8 cellular contexts compared by ENCODE assay signal in the genomic region with DNA sequence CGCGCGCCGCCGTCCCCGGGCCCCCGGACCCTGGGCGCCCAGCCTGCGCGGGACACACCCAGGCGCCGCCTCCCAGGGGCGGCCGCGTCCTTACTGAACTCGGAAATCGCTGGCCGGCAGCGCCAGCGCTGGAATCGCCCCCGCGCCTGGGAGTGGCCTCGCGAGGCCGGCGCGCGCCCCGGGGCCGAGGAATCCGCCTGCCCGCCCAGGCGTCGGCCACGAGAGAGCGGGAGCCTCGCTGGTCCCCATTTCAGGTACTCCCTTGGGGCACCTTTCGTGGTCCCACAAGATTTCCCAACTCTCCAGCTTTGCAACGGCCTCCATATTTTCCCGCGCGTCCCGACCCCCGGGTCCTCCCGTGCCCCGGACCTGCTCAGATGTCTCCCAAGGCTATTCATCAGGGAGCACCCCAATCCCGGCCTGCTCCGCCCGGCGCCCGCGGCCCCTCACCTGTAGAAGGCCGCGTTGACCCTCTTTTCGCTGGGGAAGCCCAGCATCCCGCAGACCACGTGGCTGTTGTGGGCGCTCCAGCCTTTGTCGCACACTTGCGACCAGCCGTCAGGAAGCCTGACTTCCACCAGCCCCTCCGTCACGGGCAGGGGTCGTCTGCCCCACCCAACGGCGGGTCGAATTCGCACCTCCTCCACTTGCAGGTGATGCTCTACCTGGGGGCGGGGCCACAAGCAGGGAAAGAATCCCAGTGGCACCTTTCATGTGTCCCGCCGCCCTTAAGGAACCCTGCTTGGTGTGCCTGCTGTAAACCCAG. TPM values are rescaled to one million over a fixed set of nuclear protein-coding genes. Genes with fewer than 3 reads are reported as not detected.
DNase-seq lines count a peak whose midpoint lies in the region; ATAC-seq and TF ChIP-seq lines count a peak whose summit lies in the region.

No MANE protein-coding gene starts in this region.

- peak overlapping the region; percentile 27; the same call in 1 of the 2 replicates for H3K4me2 ChIP-seq in DOHH2 (ENCODE audit: low read length)

- H3K4me1 ChIP-seq in DOHH2 (ENCODE audit: control insufficient read depth, low read length): peaks cover 23% of the 10 kb centered on the region
- H3K4me1 ChIP-seq in subcutaneous abdominal adipose tissue (ENCODE audit: control insufficient read depth in 5 of 5, insufficient read depth in 5 of 5, low read length in 5 of 5): peaks cover 4 to 36% (median 30%) of the 10 kb centered on the region in 5 donors

- H3K9ac ChIP-seq in subcutaneous abdominal adipose tissue (ENCODE audit: low read length in 5 of 5): peak overlapping the region; percentile 26 to 76 (median 70)

- H3K27me3 ChIP-seq in DOHH2 (ENCODE audit: control insufficient read depth, low read length) (peaks cover 44% of the 10 kb centered on the region), H7 (ENCODE audit: control insufficient read depth, insufficient read depth, low read length) (peaks cover 69% of the 10 kb centered on the region), subcutaneous abdominal adipose tissue (ENCODE audit: control insufficient read depth in 5 of 5, insufficient read depth in 4 of 5, low read length in 5 of 5) (no peaks in the 10 kb centered on the region)

- TF ChIP-seq CTCF in DOHH2 (IDR thresholded peaks at IDR 0.05; ENCODE audit: low read depth, low read length, poor library complexity, severe bottlenecking): no peak
- TF ChIP-seq CTCF in cardiac fibroblast (IDR thresholded peaks at IDR 0.05; ENCODE audit: low read depth, low read length): no peak

- DNase-seq in H7 (peak; percentile 92), NOMO-1 treated with dmso at 0.1 percent for 144 hours (lab: John Stamatoyannopoulos, UW; ENCODE audit: unreplicated experiment) (peak; percentile 16), cardiac fibroblast (ENCODE audit: low read depth in 2 of 2) (peak; percentile 54 to 60), left lobe of liver (ENCODE audit: low spot score) (peak; percentile 65)

- no peaks in the 10 kb centered on the region for H3K9me2 ChIP-seq in DOHH2 (replicated peaks; ENCODE audit: control insufficient read depth, low read length)

- H3K36me3 ChIP-seq in DOHH2 (ENCODE audit: control insufficient read depth, low read length): no peaks in the 10 kb centered on the region
- no peaks in the 10 kb centered on the region for H3K36me3 ChIP-seq in H7 (replicated peaks; ENCODE audit: control insufficient read depth, insufficient read depth, low read length)
- H3K36me3 ChIP-seq in subcutaneous abdominal adipose tissue (ENCODE audit: control insufficient read depth in 5 of 5, insufficient read depth in 5 of 5, low read length in 5 of 5): no peaks in the 10 kb centered on the region

- ATAC-seq in left lobe of liver: peak; percentile 92
- ATAC-seq in GM21717 (IDR thresholded peaks at IDR 0.05; ENCODE audit: unreplicated experiment): no peak
- no peak for ATAC-seq in HG03025 (IDR thresholded peaks at IDR 0.05; ENCODE audit: low FRiP score, unreplicated experiment)

- no peaks in the 10 kb centered on the region for H3K79me2 ChIP-seq in DOHH2 (ENCODE audit: control insufficient read depth, low read length)

- H3K9me3 ChIP-seq in DOHH2 (ENCODE audit: control insufficient read depth, insufficient read depth, low read length) (no peaks in the 10 kb centered on the region), subcutaneous abdominal adipose tissue (ENCODE audit: control insufficient read depth in 5 of 5, low read length in 5 of 5) (no peaks in the 10 kb centered on the region)

- H3K27ac ChIP-seq in DOHH2 (ENCODE audit: low read depth, low read length) (no peak overlapping the region), subcutaneous abdominal adipose tissue (ENCODE audit: low read depth, low read length) (peak overlapping the region; percentile 72)

- H3K4me3 ChIP-seq in DOHH2 (ENCODE audit: low read length): 0 out of 2 replicates have a peak overlapping the region, but pooled peaks have one; percentile 16
- peak overlapping the region; percentile 64 for H3K4me3 ChIP-seq in H7 (ENCODE audit: insufficient read depth, low read depth, low read length)
- peak overlapping the region; percentile 54 to 66 for H3K4me3 ChIP-seq in cardiac fibroblast (replicated peaks in 1 of 2; ENCODE audit: low read depth in 2 of 2, low read length in 2 of 2)
- peak overlapping the region in 4 of 5 donors; percentile 66 to 72 (median 68) for H3K4me3 ChIP-seq in subcutaneous abdominal adipose tissue (ENCODE audit: low read depth in 1 of 5, low read length in 5 of 5)

- H4K20me1 ChIP-seq in DOHH2 (ENCODE audit: control insufficient read depth, insufficient read depth, low read depth, low read length): no peaks in the 10 kb centered on the region

- no peaks in the 10 kb centered on the region for H3F3A ChIP-seq in DOHH2 (ENCODE audit: control insufficient read depth, insufficient read depth)

RNA-seq across cellular contexts. Expression of a gene that starts 4.6 kb away (rescaled TPM):
- 6.6 and 7.7 TPM in 2 replicates for total RNA-seq in H7 (2014; rRNA removed; shearing (Covaris generic))
- 0.86 TPM for total RNA-seq in left lobe of liver

RNA-seq across cellular contexts. Expression of a gene that starts 5.4 kb away (rescaled TPM):
- 4.9 and 6.9 TPM in 2 replicates for total RNA-seq in H7 (2014; rRNA removed; shearing (Covaris generic))
- total RNA-seq in left lobe of liver: 2.8 TPM

RNA-seq across cellular contexts. Expression of a gene that starts 19.4 kb away (rescaled TPM):
- total RNA-seq in H7 (2014; rRNA removed; shearing (Covaris generic)): 27.0 and 39.6 TPM in 2 replicates
- total RNA-seq in left lobe of liver: 11.7 TPM

RNA-seq across cellular contexts. Expression of a gene that starts 19.6 kb away (rescaled TPM):
- 99.5 and 105 TPM in 2 replicates for total RNA-seq in H7 (2014; rRNA removed; shearing (Covaris generic))
- total RNA-seq in left lobe of liver: 74.1 TPM

RNA-seq across cellular contexts. Expression of a gene that starts 23.1 kb away (rescaled TPM):
- 0.10 and 0.78 TPM in 2 replicates for total RNA-seq in H7 (2014; rRNA removed; shearing (Covaris generic))
- total RNA-seq in left lobe of liver: 0.23 TPM

Comparison
In these comparisons a context has a peak if more than half of its experiments do, and no peak if none do; other contexts are left out.
1. H3K4me3 ChIP-seq: peak in every context shown above with its lines; median percentile 68 in subcutaneous abdominal adipose tissue; 64 in H7; 60 in cardiac fibroblast; 16 in DOHH2.
2. DNase-seq: peak in every context shown above with its lines; median percentile 92 in H7; 65 in left lobe of liver; 57 in cardiac fibroblast; 16 in NOMO-1 treated with dmso at 0.1 percent for 144 hours.